Comparison of ENCODE assay signal across 16 cellular contexts in genomic region chr2:173747037-173747436, GRCh38.
"Had no signal": no experiment of that assay in that cellular context is flagged by ENCODE, and none has a peak within 500 bp of the region (broad histone marks: within the 10 kb centered on the region; RNA-seq: fewer than 3 reads in every experiment).

No MANE protein-coding gene starts in this region.

- DNase-seq: activated gamma-delta T cell treated with Interleukin-2 at 50 U/mL for 16 hours; activated T-cell treated with anti-CD3 and anti-CD28 coated beads, Interleukin-2, amount 50 U/mL, for 1 hour; anterior cingulate cortex; body of pancreas; effector CD4-positive, alpha-beta T cell; erythroblast; foreskin fibroblast; lower lobe of right lung; naive thymus-derived CD4-positive, alpha-beta T cell; stimulated activated CD4-positive, alpha-beta T cell treated with anti-CD3 and anti-CD28 coated beads, Interleukin-4, amount 100 ng/mL, for 24 hours; stimulated activated naive CD4-positive, alpha-beta T cell treated with Interleukin-2 at 50 U/mL for 16 hours; upper lobe of right lung; WERI-Rb-1 had no signal

- H3K36me3 ChIP-seq: lower lobe of right lung, prostate gland, right atrium auricular region, upper lobe of right lung, WERI-Rb-1 had no signal

- H3K27me3 ChIP-seq: body of pancreas, right atrium auricular region, upper lobe of right lung had no signal

- H3K9me3 ChIP-seq: body of pancreas, lower lobe of right lung, prostate gland, right atrium auricular region, upper lobe of right lung had no signal

- H3K4me3 ChIP-seq: body of pancreas, lower lobe of right lung, prostate gland, right atrium auricular region, upper lobe of right lung had no signal

- H3K27ac ChIP-seq: body of pancreas, lower lobe of right lung, prostate gland, right atrium auricular region, upper lobe of right lung, WERI-Rb-1 had no signal

- ATAC-seq: body of pancreas; left lobe of liver; lower lobe of right lung; naive thymus-derived CD4-positive, alpha-beta T cell; upper lobe of right lung had no signal

- H3K4me1 ChIP-seq: body of pancreas, lower lobe of right lung, prostate gland, upper lobe of right lung had no signal
